35 cellular contexts compared by ENCODE assay signal in genomic region chr20:57598491-57598890, GRCh38. TPM values are rescaled to one million over a fixed set of nuclear protein-coding genes. Genes with fewer than 3 reads are reported as not detected.
"Had no signal": no experiment of that assay in that cellular context is flagged by ENCODE, and none has a peak within 500 bp of the region (broad histone marks: within the 10 kb centered on the region; RNA-seq: fewer than 3 reads in every experiment).

No MANE protein-coding gene starts in this region.

- H3K9me3 ChIP-seq: adrenal gland, body of pancreas, colonic mucosa, esophagus squamous epithelium had no signal

- H3K4me1 ChIP-seq: adrenal gland had no signal

- H3K36me3 ChIP-seq: adrenal gland, cardiac muscle cell, colonic mucosa, esophagus squamous epithelium had no signal

- H3K27me3 ChIP-seq: adrenal gland, cardiac muscle cell, colonic mucosa had no signal

- ATAC-seq: activated CD4-positive, alpha-beta T cell treated with anti-CD3 and anti-CD28 coated beads for 36 hours; activated CD8-positive, alpha-beta memory T cell treated with anti-CD3 and anti-CD28 coated beads, Interleukin-2, amount 10 ng/mL, durations not matched to agents 7 days and 5 days; activated CD8-positive, alpha-beta T cell treated with anti-CD3 and anti-CD28 coated beads, Interleukin-2, amount 10 ng/mL, durations not matched to agents 7 days and 5 days; activated naive CD8-positive, alpha-beta T cell treated with anti-CD3 and anti-CD28 coated beads, Interleukin-2, amount 50 U/mL, for 24 hours; body of pancreas had no signal

- DNase-seq: activated CD4-positive, alpha-beta memory T cell treated with anti-CD3 and anti-CD28 coated beads for 36 hours; activated CD4-positive, alpha-beta T cell treated with anti-CD3 and anti-CD28 coated beads for 36 hours; activated CD4-positive, alpha-beta T cell treated with anti-CD3 and anti-CD28 coated beads, Interleukin-2, amount 10 ng/mL, durations not matched to agents 24 days and 14 days; activated CD4-positive, CD25-positive, alpha-beta regulatory T cell; activated CD4-positive, CD25-positive, alpha-beta regulatory T cell treated with anti-CD3 and anti-CD28 coated beads, Interleukin-2, amount 50 U/mL, for 72 hours; activated CD8-positive, alpha-beta memory T cell treated with anti-CD3 and anti-CD28 coated beads, Interleukin-2, amount 10 ng/mL, durations not matched to agents 7 days and 5 days; activated CD8-positive, alpha-beta memory T cell treated with anti-CD3 and anti-CD28 coated beads, Interleukin-2, amount 50 U/mL, for 4 hours; activated CD8-positive, alpha-beta T cell treated with anti-CD3 and anti-CD28 coated beads, Interleukin-2, amount 10 ng/mL, durations not matched to agents 7 days and 5 days; activated effector memory CD4-positive, alpha-beta T cell treated with anti-CD3 and anti-CD28 coated beads, Interleukin-2, amount 50 U/mL, for 16 hours; activated naive CD4-positive, alpha-beta T cell treated with anti-CD3 and anti-CD28 coated beads for 36 hours; activated naive CD8-positive, alpha-beta T cell treated with anti-CD3 and anti-CD28 coated beads for 36 hours; activated naive CD8-positive, alpha-beta T cell treated with anti-CD3 and anti-CD28 coated beads, Interleukin-2, amount 50 U/mL, for 24 hours; activated T-cell treated with anti-CD3 and anti-CD28 coated beads, Interleukin-2, amount 50 U/mL, for 1 hour; activated T-cell treated with anti-CD3 and anti-CD28 coated beads, Interleukin-2, amount 50 U/mL, for 48 hours; adrenal gland; amygdala; body of pancreas; central memory CD4-positive, alpha-beta T cell; cerebellar nuclear complex; colonic mucosa; effector CD8-positive, alpha-beta T cell; esophagus squamous epithelium; foreskin melanocyte; head of caudate nucleus; T-helper 2 cell had no signal

- H3K4me3 ChIP-seq: adrenal gland, body of pancreas, cardiac muscle cell, colonic mucosa, esophagus squamous epithelium had no signal

- H3K27ac ChIP-seq: adrenal gland, body of pancreas, cardiac muscle cell, colonic mucosa, epithelial cell of prostate, esophagus squamous epithelium had no signal

RNA-seq across cellular contexts. Expression of gene ZBP1, which starts 21.7 kb away (rescaled TPM):
- total RNA-seq: cardiac muscle cell, dermis microvascular lymphatic vessel endothelial cell, endothelial cell of umbilical vein, fibroblast of lung, fibroblast of villous mesenchyme had no signal

RNA-seq across cellular contexts. Expression of gene PCK1, which starts 37.6 kb away (rescaled TPM):
- total RNA-seq: activated CD4-positive, alpha-beta memory T cell treated with anti-CD3 and anti-CD28 coated beads for 36 hours; activated CD4-positive, alpha-beta T cell treated with anti-CD3 and anti-CD28 coated beads for 36 hours; activated CD4-positive, alpha-beta T cell treated with anti-CD3 and anti-CD28 coated beads, Interleukin-2, amount 10 ng/mL, durations not matched to agents 24 days and 14 days; activated CD8-positive, alpha-beta memory T cell treated with anti-CD3 and anti-CD28 coated beads for 36 hours; activated CD8-positive, alpha-beta memory T cell treated with anti-CD3 and anti-CD28 coated beads, Interleukin-2, amount 10 ng/mL, durations not matched to agents 7 days and 5 days; activated CD8-positive, alpha-beta T cell treated with anti-CD3 and anti-CD28 coated beads, Interleukin-2, amount 10 ng/mL, durations not matched to agents 7 days and 5 days; activated naive CD4-positive, alpha-beta T cell treated with anti-CD3 and anti-CD28 coated beads for 36 hours; activated naive CD8-positive, alpha-beta T cell treated with anti-CD3 and anti-CD28 coated beads for 36 hours; activated T-helper 1 cell treated with anti-CD3 and anti-CD28 coated beads, Interleukin-12 subunit alpha, Interleukin-12 subunit beta, Interleukin-2, Interleukin-4 antibody, amounts not matched to agents 30 ng/mL and 10 ng/mL and 1 ng/mL, durations not matched to agents 14 hours and 24 hours and 36 hours; activated T-helper 2 cell treated with anti-CD3 and anti-CD28 coated beads, Interferon-gamma antibody, Interleukin-2, Interleukin-4, amounts not matched to agents 10 μg/mL and 5 μg/mL and 100 μg/mL, durations not matched to agents 14 hours and 24 hours and 36 hours; dermis microvascular lymphatic vessel endothelial cell; endothelial cell of umbilical vein; fibroblast of villous mesenchyme; T-helper 1 cell treated with Interleukin-12 subunit alpha and Interleukin-12 subunit beta and Interleukin-4 antibody, amounts not matched to agents 30 ng/mL and 1 ng/mL, for 36 hours had no signal
